Comparison of ENCODE assay signal across 8 cellular contexts in genomic region chr3:126261037-126261436, GRCh38.
A peak's percentile ranks its signal among the peaks of the same experiment; 100 is the strongest.
DNase-seq lines count a peak whose midpoint lies in the region; ATAC-seq and TF ChIP-seq lines count a peak whose summit lies in the region.

No MANE protein-coding gene starts in this region.

- H3K27me3 ChIP-seq in HAP-1 (ENCODE audit: low read depth), result no peaks in the 10 kb centered on the region

- ATAC-seq in sciatic nerve, result peak; percentile 94
- ATAC-seq in HG03045 (IDR thresholded peaks at IDR 0.05; ENCODE audit: unreplicated experiment), result no peak
- ATAC-seq in GM21529 (IDR thresholded peaks at IDR 0.05; ENCODE audit: unreplicated experiment), result no peak

- peaks cover 12% of the 10 kb centered on the region for H3K4me1 ChIP-seq in HAP-1

- intact Hi-C loops in sciatic nerve (cut with DNase I), result loop anchor here (5.0 kb wide), 1 partner anchor 116 kb away; no protein-coding TSS in a partner anchor

- H3K36me3 ChIP-seq in HAP-1 (replicated peaks), result no peaks in the 10 kb centered on the region

- H3K4me3 ChIP-seq in HAP-1, result no peak overlapping the region

- DNase-seq in HAP-1 (ENCODE audit: low spot score in 2 of 2) (peak; percentile 49 to 79), RWPE1 (ENCODE audit: low spot score) (no peak), fibroblast of peridontal ligament (ENCODE audit: extremely low read depth) (peak; percentile 63), sciatic nerve (ENCODE audit: low spot score) (peak; percentile 76), DMS79 treated with DMSO at 0.1 percent for 48 hours (lab: John Stamatoyannopoulos, UW) (no peak), NCI-H2196 treated with DMSO at 0.1 percent for 48 hours (lab: John Stamatoyannopoulos, UW; ENCODE audit: unreplicated experiment) (no peak)

- POLR2A ChIA-PET in RWPE1 (lab: Yijun Ruan, JAX; ENCODE audit: low non-redundant PET), result no interaction called here

- H3K9me3 ChIP-seq in HAP-1, result no peaks in the 10 kb centered on the region

- no peak for TF ChIP-seq CTCF in RWPE1 (conservative IDR thresholded peaks at IDR 0.05; ENCODE audit: low read depth)

- CTCF ChIA-PET in RWPE1 (lab: Yijun Ruan, JAX), result no interaction called here

- H3K27ac ChIP-seq in RWPE1, result peak overlapping the region; percentile 55

- in situ Hi-C loops in HAP-1 (cut with MboI; ENCODE audit: low sequenced_read_pairs), result no loop called here

Comparison
In these comparisons a context has a peak if more than half of its experiments do, and no peak if none do; other contexts are left out.
1. DNase-seq: peak in HAP-1 (2 of 2), fibroblast of peridontal ligament (single experiment) and sciatic nerve (single experiment); none in RWPE1 (single experiment), DMS79 treated with DMSO at 0.1 percent for 48 hours (single experiment) and NCI-H2196 treated with DMSO at 0.1 percent for 48 hours (single experiment).